In genomic region chr10:45432700-45433472, GRCh38 we compare ENCODE assay signal across 21 cellular contexts. TPM values are rescaled to one million over a fixed set of nuclear protein-coding genes. Genes with fewer than 3 reads are reported as not detected.
A peak's percentile ranks its signal among the peaks of the same experiment; 100 is the strongest.
DNase-seq lines count a peak whose midpoint lies in the region; ATAC-seq, FAIRE-seq and TF ChIP-seq lines count a peak whose summit lies in the region.
"Had no signal": no experiment of that assay in that cellular context is flagged by ENCODE, and none has a peak within 500 bp of the region (broad histone marks: within the 10 kb centered on the region; RNA-seq: fewer than 3 reads in every experiment).

No MANE protein-coding gene starts in this region.

- ATAC-seq in activated T-cell treated with anti-CD3 and anti-CD28 coated beads, Interleukin-2, amount 50 U/mL, for 72 hours (replicated peaks in 1 of 2) = no peak
- no peak for ATAC-seq in activated T-cell treated with anti-CD3 and anti-CD28 coated beads, Interleukin-2, amount 50 U/mL, for 4 hours
- no peak for ATAC-seq in activated naive CD8-positive, alpha-beta T cell treated with anti-CD3 and anti-CD28 coated beads, Interleukin-2, amount 50 U/mL, for 24 hours
- ATAC-seq in pancreas = peak in 3 of 4 donors; percentile 15 to 21 (median 16)
- ATAC-seq in GM19395 (IDR thresholded peaks at IDR 0.05; ENCODE audit: unreplicated experiment) = no peak
- ATAC-seq in GM18909 (IDR thresholded peaks at IDR 0.05; ENCODE audit: poor library complexity, unreplicated experiment) = no peak
- ATAC-seq: A549, natural killer cell had no signal

- no peak overlapping the region for H2AFZ ChIP-seq in KMS-11 (ENCODE audit: low read depth)

- no peak overlapping the region for H3K4me3 ChIP-seq in KMS-11 (IDR thresholded peaks at IDR 0.05; ENCODE audit: insufficient read depth, low read depth, low read length)
- H3K4me3 ChIP-seq in pancreas = no peak overlapping the region
- H3K4me3 ChIP-seq in MG63 = no peak overlapping the region
- H3K4me3 ChIP-seq: A549 had no signal

- no peaks in the 10 kb centered on the region for H4K20me1 ChIP-seq in KMS-11 (ENCODE audit: insufficient read depth)

- no peak for DNase-seq in activated T-cell treated with anti-CD3 and anti-CD28 coated beads, Interleukin-2, amount 50 U/mL, for 72 hours
- no peak for DNase-seq in activated T-cell treated with anti-CD3 and anti-CD28 coated beads, Interleukin-2, amount 50 U/mL, for 4 hours
- no peak for DNase-seq in activated naive CD8-positive, alpha-beta T cell treated with anti-CD3 and anti-CD28 coated beads, Interleukin-2, amount 50 U/mL, for 24 hours
- DNase-seq in pancreas (no peak), MG63 (no peak)
- DNase-seq: activated CD4-positive, alpha-beta memory T cell treated with anti-CD3 and anti-CD28 coated beads for 36 hours; MV-4-11; natural killer cell; NCI-H2081 treated with DMSO at 0.1 percent for 48 hours; NCI-H510A had no signal

- FAIRE-seq in pancreas (lab: Jason Lieb, UNC) = no peak
- FAIRE-seq: A549, endometrium, keratinocyte had no signal

- no peaks in the 10 kb centered on the region for H3K79me2 ChIP-seq in KMS-11 (ENCODE audit: insufficient read depth, low read depth)

- peaks cover 24% of the 10 kb centered on the region for H3K4me1 Mint-ChIP-seq in activated T-cell treated with anti-CD3 and anti-CD28 coated beads, Interleukin-2, amount 50 U/mL, for 72 hours (ENCODE audit: low read depth)
- H3K4me1 Mint-ChIP-seq in activated T-cell treated with anti-CD3 and anti-CD28 coated beads, Interleukin-2, amount 50 U/mL, for 4 hours (ENCODE audit: low read depth) = peaks cover 21% of the 10 kb centered on the region
- H3K4me1 Mint-ChIP-seq in activated naive CD8-positive, alpha-beta T cell treated with anti-CD3 and anti-CD28 coated beads, Interleukin-2, amount 50 U/mL, for 24 hours = peaks cover 23% of the 10 kb centered on the region
- H3K4me1 Mint-ChIP-seq: natural killer cell had no signal

- no peaks in the 10 kb centered on the region for H3K9me3 Mint-ChIP-seq in activated T-cell treated with anti-CD3 and anti-CD28 coated beads, Interleukin-2, amount 50 U/mL, for 72 hours
- no peaks in the 10 kb centered on the region for H3K9me3 Mint-ChIP-seq in activated T-cell treated with anti-CD3 and anti-CD28 coated beads, Interleukin-2, amount 50 U/mL, for 4 hours
- no peaks in the 10 kb centered on the region for H3K9me3 Mint-ChIP-seq in activated naive CD8-positive, alpha-beta T cell treated with anti-CD3 and anti-CD28 coated beads, Interleukin-2, amount 50 U/mL, for 24 hours
- H3K9me3 Mint-ChIP-seq: natural killer cell had no signal

- peaks cover 74% of the 10 kb centered on the region for H3K4me1 ChIP-seq in KMS-11 (ENCODE audit: low read depth, poor library complexity, severe bottlenecking)
- H3K4me1 ChIP-seq in pancreas = peaks cover 22 to 42% (median 36%) of the 10 kb centered on the region in 3 donors
- H3K4me1 ChIP-seq: A549 had no signal

- H3K4me3 Mint-ChIP-seq in activated T-cell treated with anti-CD3 and anti-CD28 coated beads, Interleukin-2, amount 50 U/mL, for 72 hours = peak overlapping the region; percentile 14 to 21
- H3K4me3 Mint-ChIP-seq in activated T-cell treated with anti-CD3 and anti-CD28 coated beads, Interleukin-2, amount 50 U/mL, for 4 hours = no peak overlapping the region
- H3K4me3 Mint-ChIP-seq in activated naive CD8-positive, alpha-beta T cell treated with anti-CD3 and anti-CD28 coated beads, Interleukin-2, amount 50 U/mL, for 24 hours = no peak overlapping the region
- H3K4me3 Mint-ChIP-seq: activated CD4-positive, alpha-beta memory T cell treated with anti-CD3 and anti-CD28 coated beads for 36 hours; CD14-positive monocyte; natural killer cell; type B pancreatic cell had no signal

- peak overlapping the region; percentile 70 for H3K4me2 ChIP-seq in KMS-11
- H3K4me2 ChIP-seq: A549 had no signal

- intact Hi-C loops in pancreas (cut with DNase I) = no loop called here

- no peak overlapping the region for H3K9ac ChIP-seq in KMS-11

- no peak for TF ChIP-seq CTCF in KMS-11 (conservative IDR thresholded peaks at IDR 0.05; ENCODE audit: low read depth, low read length)
- TF ChIP-seq CTCF in pancreas (IDR thresholded peaks at IDR 0.05) = no peak

- H3K27ac Mint-ChIP-seq in activated T-cell treated with anti-CD3 and anti-CD28 coated beads, Interleukin-2, amount 50 U/mL, for 72 hours = peak overlapping the region; percentile 78
- peak overlapping the region; percentile 3 for H3K27ac Mint-ChIP-seq in activated naive CD8-positive, alpha-beta T cell treated with anti-CD3 and anti-CD28 coated beads, Interleukin-2, amount 50 U/mL, for 24 hours
- H3K27ac Mint-ChIP-seq: activated CD4-positive, alpha-beta memory T cell treated with anti-CD3 and anti-CD28 coated beads for 36 hours; natural killer cell; type B pancreatic cell had no signal

- H3K36me3 Mint-ChIP-seq in activated T-cell treated with anti-CD3 and anti-CD28 coated beads, Interleukin-2, amount 50 U/mL, for 72 hours (ENCODE audit: insufficient read depth in 2 of 2) = no peaks in the 10 kb centered on the region
- H3K36me3 Mint-ChIP-seq in activated T-cell treated with anti-CD3 and anti-CD28 coated beads, Interleukin-2, amount 50 U/mL, for 4 hours (ENCODE audit: insufficient read depth) = no peaks in the 10 kb centered on the region
- H3K36me3 Mint-ChIP-seq in activated naive CD8-positive, alpha-beta T cell treated with anti-CD3 and anti-CD28 coated beads, Interleukin-2, amount 50 U/mL, for 24 hours (ENCODE audit: low read depth) = no peaks in the 10 kb centered on the region
- H3K36me3 Mint-ChIP-seq: activated CD4-positive, alpha-beta memory T cell treated with anti-CD3 and anti-CD28 coated beads for 36 hours; natural killer cell; type B pancreatic cell had no signal

- H3K27ac ChIP-seq in KMS-11 = peak overlapping the region; percentile 96
- peak overlapping the region in 2 of 4 donors; percentile 11 to 20 for H3K27ac ChIP-seq in pancreas
- H3K27ac ChIP-seq: A549, RWPE1 had no signal

- H3K9me3 ChIP-seq in pancreas = no peaks in the 10 kb centered on the region
- H3K9me3 ChIP-seq in MG63 = peaks cover 3% of the 10 kb centered on the region

- H3K27me3 ChIP-seq in KMS-11 (ENCODE audit: insufficient read depth, low read depth) (no peaks in the 10 kb centered on the region), pancreas (no peaks in the 10 kb centered on the region), MG63 (no peaks in the 10 kb centered on the region)

- H3K36me3 ChIP-seq in KMS-11 (ENCODE audit: insufficient read depth) = no peaks in the 10 kb centered on the region
- no peaks in the 10 kb centered on the region for H3K36me3 ChIP-seq in pancreas
- H3K36me3 ChIP-seq in MG63 = no peaks in the 10 kb centered on the region

- no peaks in the 10 kb centered on the region for H3K27me3 Mint-ChIP-seq in activated T-cell treated with anti-CD3 and anti-CD28 coated beads, Interleukin-2, amount 50 U/mL, for 72 hours (ENCODE audit: low read depth)
- no peaks in the 10 kb centered on the region for H3K27me3 Mint-ChIP-seq in activated T-cell treated with anti-CD3 and anti-CD28 coated beads, Interleukin-2, amount 50 U/mL, for 4 hours (ENCODE audit: low read depth)
- no peaks in the 10 kb centered on the region for H3K27me3 Mint-ChIP-seq in activated naive CD8-positive, alpha-beta T cell treated with anti-CD3 and anti-CD28 coated beads, Interleukin-2, amount 50 U/mL, for 24 hours
- H3K27me3 Mint-ChIP-seq: activated CD4-positive, alpha-beta memory T cell treated with anti-CD3 and anti-CD28 coated beads for 36 hours; type B pancreatic cell had no signal

- 48 to 55% methylated on average over 14 to 15 of the region's 15 CpGs for WGBS in pancreas, 2 donors

RNA-seq across cellular contexts. Expression of gene ALOX5, which starts 58.9 kb away (rescaled TPM):
- 1 to 10 TPM; 1.5 to 4.0 TPM for total RNA-seq in activated T-cell treated with anti-CD3 and anti-CD28 coated beads, Interleukin-2, amount 50 U/mL, for 72 hours
- total RNA-seq in activated T-cell treated with anti-CD3 and anti-CD28 coated beads, Interleukin-2, amount 50 U/mL, for 4 hours = 1 to 10 TPM in 1 of 3 donors, under 1 TPM in 2; 0.46 to 1.1 (median 0.69) TPM
- 10 to 100 TPM in 5 of 6 donors, 1 to 10 TPM in 1; 6.2 to 35.0 (median 30.8) TPM for total RNA-seq in pancreas
- polyA plus RNA-seq in pancreas = 10 to 100 TPM; 26.0 to 44.3 TPM
- not detected in 2 replicates for total RNA-seq in MG63 (2014; rRNA removed; shearing (Covaris generic); ENCODE audit: low replicate concordance)
- total RNA-seq: chondrocyte, lung microvascular endothelial cell had no signal
- polyA plus RNA-seq: keratinocyte had no signal

Comparison
In these comparisons a context has a peak if more than half of its experiments do, and no peak if none do; other contexts are left out.
1. H3K4me3 Mint-ChIP-seq: peak in activated T-cell treated with anti-CD3 and anti-CD28 coated beads, Interleukin-2, amount 50 U/mL, for 72 hours (2 of 2); none in activated T-cell treated with anti-CD3 and anti-CD28 coated beads, Interleukin-2, amount 50 U/mL, for 4 hours (single experiment) and activated naive CD8-positive, alpha-beta T cell treated with anti-CD3 and anti-CD28 coated beads, Interleukin-2, amount 50 U/mL, for 24 hours (single experiment).
2. ATAC-seq: peak in pancreas (3 of 4); none in activated T-cell treated with anti-CD3 and anti-CD28 coated beads, Interleukin-2, amount 50 U/mL, for 72 hours (0 of 2), activated T-cell treated with anti-CD3 and anti-CD28 coated beads, Interleukin-2, amount 50 U/mL, for 4 hours (0 of 2), activated naive CD8-positive, alpha-beta T cell treated with anti-CD3 and anti-CD28 coated beads, Interleukin-2, amount 50 U/mL, for 24 hours (single experiment), GM19395 (single experiment) and GM18909 (single experiment).